Comparison of ENCODE assay signal across 22 cellular contexts in genomic region chr5:44246986-44247385, GRCh38.
DNase-seq lines count a peak whose midpoint lies in the region; ATAC-seq, FAIRE-seq and TF ChIP-seq lines count a peak whose summit lies in the region.
"Had no signal": no experiment of that assay in that cellular context is flagged by ENCODE, and none has a peak within 500 bp of the region (broad histone marks: within the 10 kb centered on the region; RNA-seq: fewer than 3 reads in every experiment).

No MANE protein-coding gene starts in this region.

- no peak overlapping the region for H4K12ac ChIP-seq in trophoblast cell (ENCODE audit: low read depth, low read length)

- FAIRE-seq in kidney (lab: Jason Lieb, UNC), result no peak
- FAIRE-seq: GM12892, GM18507 had no signal

- H2AK5ac ChIP-seq in trophoblast cell (ENCODE audit: low read length), result no peak overlapping the region

- ATAC-seq in HG02610 (IDR thresholded peaks at IDR 0.05; ENCODE audit: unreplicated experiment), result no peak

- H2BK5ac ChIP-seq in trophoblast cell (ENCODE audit: low read depth, low read length, poor library complexity), result no peak overlapping the region

- H3K4ac ChIP-seq in trophoblast cell (ENCODE audit: low read depth, low read length), result no peak overlapping the region

- H3K4me3 ChIP-seq in fibroblast of lung (replicated peaks in 1 of 4; ENCODE audit: control extremely low read depth in 1 of 4, insufficient read depth in 1 of 4, low read depth in 3 of 4, low read length in 4 of 4), result no peak overlapping the region
- H3K4me3 ChIP-seq in trophoblast cell (ENCODE audit: low read depth, low read length), result no peak overlapping the region
- no peak overlapping the region for H3K4me3 ChIP-seq in kidney (ENCODE audit: low read length in 2 of 2)

- no CpG with 5 or more reads among the region's 2 CpGs for WGBS in trophoblast cell (ENCODE audit: extremely low coverage, insufficient coverage, insufficient read length)

- H2BK12ac ChIP-seq in trophoblast cell (ENCODE audit: low read length), result no peak overlapping the region

- no peak overlapping the region for H3K27ac ChIP-seq in fibroblast of lung (ENCODE audit: insufficient read depth, low read length)
- H3K27ac ChIP-seq in trophoblast cell (ENCODE audit: low read depth, low read length), result no peak overlapping the region
- no peak overlapping the region for H3K27ac ChIP-seq in kidney (ENCODE audit: low read depth in 2 of 2, low read length in 2 of 2)

- H3K36me3 ChIP-seq in fibroblast of lung (ENCODE audit: control insufficient read depth, insufficient read depth, low read length) (no peaks in the 10 kb centered on the region), trophoblast cell (ENCODE audit: control insufficient read depth in 1 of 2, insufficient read depth in 2 of 2, low read length in 2 of 2) (no peaks in the 10 kb centered on the region), kidney (ENCODE audit: control insufficient read depth in 1 of 2, insufficient read depth in 2 of 2, low read length in 2 of 2) (no peaks in the 10 kb centered on the region)

- H4K20me1 ChIP-seq in fibroblast of lung (ENCODE audit: control insufficient read depth, extremely low read depth, insufficient read depth, low read length), result no peaks in the 10 kb centered on the region

- no peak overlapping the region for H3K23ac ChIP-seq in trophoblast cell (ENCODE audit: low read length)

- no peak for TF ChIP-seq CTCF in fibroblast of lung (conservative IDR thresholded peaks at IDR 0.05 in 1 of 2, IDR thresholded peaks at IDR 0.05 in 1 of 2; ENCODE audit: low read depth in 1 of 2, low read length in 2 of 2)
- no peak for TF ChIP-seq CTCF in kidney (IDR thresholded peaks at IDR 0.05; ENCODE audit: borderline replicate concordance, extremely low read depth, insufficient read depth)

- H3K27me3 ChIP-seq in fibroblast of lung (ENCODE audit: control insufficient read depth, insufficient read depth, low read length) (no peaks in the 10 kb centered on the region), trophoblast cell (ENCODE audit: insufficient read depth, low read length) (no peaks in the 10 kb centered on the region)

- H3K9me3 ChIP-seq in fibroblast of lung (ENCODE audit: control insufficient read depth, insufficient read depth, low read depth, low read length), result no peaks in the 10 kb centered on the region
- H3K9me3 ChIP-seq in trophoblast cell (ENCODE audit: insufficient read depth, low read depth, low read length), result no peaks in the 10 kb centered on the region
- no peaks in the 10 kb centered on the region for H3K9me3 ChIP-seq in kidney (ENCODE audit: control insufficient read depth in 1 of 2, low read length in 2 of 2)
- H3K9me3 ChIP-seq: SK-N-SH had no signal

- H3K4me1 ChIP-seq in fibroblast of lung (ENCODE audit: control insufficient read depth, extremely low read depth, insufficient read depth, low read length) (no peaks in the 10 kb centered on the region), trophoblast cell (ENCODE audit: control insufficient read depth in 1 of 2, insufficient read depth in 2 of 2, low read length in 2 of 2) (no peaks in the 10 kb centered on the region), kidney (ENCODE audit: control insufficient read depth in 1 of 2, insufficient read depth in 1 of 2, low read depth in 1 of 2, low read length in 2 of 2) (no peaks in the 10 kb centered on the region)

- no peak overlapping the region for H4K91ac ChIP-seq in trophoblast cell (ENCODE audit: low read depth, low read length)

- H3K4me2 ChIP-seq in fibroblast of lung (ENCODE audit: extremely low read depth, insufficient read depth, low read length) (no peak overlapping the region), trophoblast cell (ENCODE audit: low read length) (no peak overlapping the region)
- H3K4me2 ChIP-seq: SK-N-SH had no signal

- no peaks in the 10 kb centered on the region for H3K79me1 ChIP-seq in trophoblast cell (ENCODE audit: low read length)

- no peak overlapping the region for H3K18ac ChIP-seq in trophoblast cell (ENCODE audit: low read length)

- no peak overlapping the region for H2BK120ac ChIP-seq in trophoblast cell (ENCODE audit: insufficient read depth, low read length, poor library complexity)

- H3K9ac ChIP-seq in fibroblast of lung (ENCODE audit: insufficient read depth, low read length) (no peak overlapping the region), trophoblast cell (ENCODE audit: low read length) (no peak overlapping the region), kidney (ENCODE audit: low read length in 2 of 2) (no peak overlapping the region)
- H3K9ac ChIP-seq: SK-N-SH had no signal

- intact Hi-C loops in kidney (cut with DNase I), result no loop called here

- H3K79me2 ChIP-seq in fibroblast of lung (ENCODE audit: control insufficient read depth, insufficient read depth, low read length) (no peaks in the 10 kb centered on the region), trophoblast cell (ENCODE audit: control insufficient read depth, insufficient read depth, low read length, poor library complexity) (no peaks in the 10 kb centered on the region)

- no peak overlapping the region for H4K8ac ChIP-seq in trophoblast cell (ENCODE audit: low read depth, low read length)

- no peak overlapping the region for H3K14ac ChIP-seq in trophoblast cell (ENCODE audit: low read length)

- DNase-seq in AG20443 (ENCODE audit: low spot score) (peak; percentile 12), HS-5 (ENCODE audit: low read depth) (peak; percentile 58), fibroblast of lung (ENCODE audit: low read depth in 2 of 2) (peak; percentile 9 to 14), trophoblast cell (peak; percentile 4 to 58), mucosa of gallbladder (ENCODE audit: low spot score) (no peak), kidney (no peak)
- DNase-seq: C1 segment of cervical spinal cord; CD8-positive, alpha-beta memory T cell; DMS79; H9; NCI-H1105; NCI-H1694; NCI-H2081 treated with DMSO at 0.1 percent for 48 hours; NCI-H226; NCI-H524; NCI-H82; OCI-M1; Right ventricle myocardium superior; SK-N-SH had no signal

- H2AFZ ChIP-seq in fibroblast of lung (ENCODE audit: low read length) (no peak overlapping the region), trophoblast cell (ENCODE audit: insufficient read depth, low read length, poor library complexity) (no peak overlapping the region)

Comparison
In these comparisons a context has a peak if more than half of its experiments do, and no peak if none do; other contexts are left out.
1. DNase-seq: peak in AG20443 (single experiment), HS-5 (single experiment), fibroblast of lung (2 of 2) and trophoblast cell (2 of 2); none in mucosa of gallbladder (single experiment) and kidney (single experiment).